15 cellular contexts compared by ENCODE assay signal in the genomic region with DNA sequence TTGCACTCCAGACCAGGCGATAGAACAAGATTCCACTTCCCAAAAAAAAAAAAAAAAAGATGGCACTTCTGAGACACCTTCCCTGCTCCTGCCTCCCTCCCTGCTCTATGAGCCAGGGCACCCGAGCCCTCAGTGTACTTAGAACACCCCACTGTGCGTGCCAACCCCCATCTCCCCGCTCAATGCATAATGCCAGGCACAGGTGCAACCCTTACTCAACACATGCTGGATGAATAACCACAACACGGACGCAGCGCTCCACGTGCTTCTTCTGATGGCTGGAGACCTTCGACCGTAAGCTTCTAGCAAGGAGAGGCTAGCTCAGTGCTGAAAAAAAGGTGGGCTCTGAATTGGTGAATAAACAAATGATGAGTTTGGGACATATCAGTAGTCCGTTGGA. TPM values are rescaled to one million over a fixed set of nuclear protein-coding genes. Genes with fewer than 3 reads are reported as not detected.
DNase-seq lines count a peak whose midpoint lies in the region; ATAC-seq and TF ChIP-seq lines count a peak whose summit lies in the region.
"Had no signal": no experiment of that assay in that cellular context is flagged by ENCODE, and none has a peak within 500 bp of the region (broad histone marks: within the 10 kb centered on the region; RNA-seq: fewer than 3 reads in every experiment).

No MANE protein-coding gene starts in this region.

- peaks cover 0 to 24% of the 10 kb centered on the region in 2 donors for H3K4me1 ChIP-seq in adrenal gland (replicated peaks in 1 of 2)
- H3K4me1 ChIP-seq in upper lobe of right lung = peaks cover 10% of the 10 kb centered on the region
- H3K4me1 ChIP-seq in esophagus squamous epithelium = peaks cover 0 to 51% (median 19%) of the 10 kb centered on the region in 3 donors
- H3K4me1 ChIP-seq: pancreas had no signal

- DNase-seq in activated naive CD8-positive, alpha-beta T cell treated with anti-CD3 and anti-CD28 coated beads, Interleukin-2, amount 50 U/mL, for 24 hours = no peak
- DNase-seq in adrenal gland = no peak
- no peak for DNase-seq in nephron progenitor cell
- DNase-seq in upper lobe of right lung = no peak
- no peak for DNase-seq in esophagus squamous epithelium (lab: John Stamatoyannopoulos, UW)
- DNase-seq in activated naive CD4-positive, alpha-beta T cell (lab: John Stamatoyannopoulos, UW) = no peak
- DNase-seq: heart left ventricle, islet precursor cell, MM.1S, NCI-H526 treated with DMSO at 0.1 percent for 48 hours, pancreas had no signal

- intact Hi-C loops in adrenal gland (cut with DNase I) = no loop called here
- intact Hi-C loops in upper lobe of right lung (cut with DNase I) = no loop called here
- intact Hi-C loops in esophagus squamous epithelium (cut with DNase I) = no loop called here

- H3K27ac ChIP-seq in adrenal gland (peak overlapping the region in 3 of 5 donors; percentile 68 to 78 (median 72)), upper lobe of right lung (peak overlapping the region; percentile 36), esophagus squamous epithelium (peak overlapping the region in 2 of 4 donors; percentile 66 to 71)
- H3K27ac ChIP-seq: SK-N-MC, thoracic aorta had no signal

- peak overlapping the region; percentile 58 for H3K27ac Mint-ChIP-seq in activated naive CD8-positive, alpha-beta T cell
- H3K27ac Mint-ChIP-seq in activated naive CD8-positive, alpha-beta T cell treated with anti-CD3 and anti-CD28 coated beads, Interleukin-2, amount 50 U/mL, for 24 hours = no peak overlapping the region
- peak overlapping the region; percentile 34 for H3K27ac Mint-ChIP-seq in nephron progenitor cell

- TF ChIP-seq CTCF in adrenal gland (IDR thresholded peaks at IDR 0.05) (no peak), nephron progenitor cell (IDR thresholded peaks at IDR 0.05) (no peak), upper lobe of right lung (IDR thresholded peaks at IDR 0.05) (no peak), esophagus squamous epithelium (IDR thresholded peaks at IDR 0.05) (no peak)

- H3K4me3 ChIP-seq in adrenal gland (no peak overlapping the region), upper lobe of right lung (no peak overlapping the region), esophagus squamous epithelium (no peak overlapping the region)
- H3K4me3 ChIP-seq: heart left ventricle, pancreas, SK-N-MC, thoracic aorta had no signal

- no peaks in the 10 kb centered on the region for H3K9me3 Mint-ChIP-seq in activated naive CD8-positive, alpha-beta T cell (ENCODE audit: low read depth)
- H3K9me3 Mint-ChIP-seq in activated naive CD8-positive, alpha-beta T cell treated with anti-CD3 and anti-CD28 coated beads, Interleukin-2, amount 50 U/mL, for 24 hours = no peaks in the 10 kb centered on the region
- peaks cover 51% of the 10 kb centered on the region for H3K9me3 Mint-ChIP-seq in nephron progenitor cell

- H3K36me3 ChIP-seq in adrenal gland (replicated peaks in 1 of 2) (no peaks in the 10 kb centered on the region), upper lobe of right lung (no peaks in the 10 kb centered on the region), esophagus squamous epithelium (peaks cover 0 to 9% (median 0%) of the 10 kb centered on the region in 3 donors)
- H3K36me3 ChIP-seq: pancreas, thoracic aorta had no signal

- peaks cover 41% of the 10 kb centered on the region for H3K4me1 Mint-ChIP-seq in activated naive CD8-positive, alpha-beta T cell (ENCODE audit: low read depth)
- H3K4me1 Mint-ChIP-seq in activated naive CD8-positive, alpha-beta T cell treated with anti-CD3 and anti-CD28 coated beads, Interleukin-2, amount 50 U/mL, for 24 hours = peaks cover 49% of the 10 kb centered on the region
- H3K4me1 Mint-ChIP-seq in nephron progenitor cell = peaks cover 39% of the 10 kb centered on the region

- H3K27me3 ChIP-seq in adrenal gland (peaks cover 5% of the 10 kb centered on the region), upper lobe of right lung (no peaks in the 10 kb centered on the region), esophagus squamous epithelium (no peaks in the 10 kb centered on the region)
- H3K27me3 ChIP-seq: pancreas had no signal

- peaks cover 2% of the 10 kb centered on the region for H3K36me3 Mint-ChIP-seq in activated naive CD8-positive, alpha-beta T cell
- H3K36me3 Mint-ChIP-seq in activated naive CD8-positive, alpha-beta T cell treated with anti-CD3 and anti-CD28 coated beads, Interleukin-2, amount 50 U/mL, for 24 hours (ENCODE audit: low read depth) = peaks cover 6% of the 10 kb centered on the region
- peaks cover 20% of the 10 kb centered on the region for H3K36me3 Mint-ChIP-seq in nephron progenitor cell (ENCODE audit: low read depth)

- WGBS in adrenal gland, 4 donors = 87 to 98% (median 89%) methylated on average over 7 to 11 of the region's 11 CpGs
- WGBS in esophagus squamous epithelium, 2 donors = 68 to 88% methylated on average over 3 to 11 of the region's 11 CpGs

- no peaks in the 10 kb centered on the region for H3K27me3 Mint-ChIP-seq in activated naive CD8-positive, alpha-beta T cell
- H3K27me3 Mint-ChIP-seq in activated naive CD8-positive, alpha-beta T cell treated with anti-CD3 and anti-CD28 coated beads, Interleukin-2, amount 50 U/mL, for 24 hours = no peaks in the 10 kb centered on the region
- no peaks in the 10 kb centered on the region for H3K27me3 Mint-ChIP-seq in nephron progenitor cell (ENCODE audit: low read depth, poor library complexity)

- TF ChIP-seq POLR2A in adrenal gland (IDR thresholded peaks at IDR 0.05) = no peak
- TF ChIP-seq POLR2A in esophagus squamous epithelium (IDR thresholded peaks at IDR 0.05) = no peak

- H3K9me3 ChIP-seq in adrenal gland (replicated peaks in 1 of 3) (no peaks in the 10 kb centered on the region), upper lobe of right lung (no peaks in the 10 kb centered on the region), esophagus squamous epithelium (no peaks in the 10 kb centered on the region)
- H3K9me3 ChIP-seq: heart left ventricle, pancreas, thoracic aorta had no signal

- no peak overlapping the region for H3K4me3 Mint-ChIP-seq in activated naive CD8-positive, alpha-beta T cell
- H3K4me3 Mint-ChIP-seq in activated naive CD8-positive, alpha-beta T cell treated with anti-CD3 and anti-CD28 coated beads, Interleukin-2, amount 50 U/mL, for 24 hours = no peak overlapping the region
- no peak overlapping the region for H3K4me3 Mint-ChIP-seq in nephron progenitor cell

- ATAC-seq in activated naive CD8-positive, alpha-beta T cell treated with anti-CD3 and anti-CD28 coated beads, Interleukin-2, amount 50 U/mL, for 24 hours = no peak
- ATAC-seq in upper lobe of right lung (no peak), GM18907 (IDR thresholded peaks at IDR 0.05; ENCODE audit: unreplicated experiment) (no peak)

RNA-seq across cellular contexts. Expression of a gene that starts 19.9 kb away (rescaled TPM):
- total RNA-seq in adrenal gland = 100 to 1,000 TPM in 4 of 8 donors, 10 to 100 TPM in 4; 79.9 to 142 (median 111) TPM
- polyA plus RNA-seq in adrenal gland = 10 to 100 TPM; 36.9 to 70.1 (median 63.4) TPM
- total RNA-seq in upper lobe of right lung = 89.4 TPM
- total RNA-seq in esophagus squamous epithelium = 100 to 1,000 TPM in 2 of 4 donors, 10 to 100 TPM in 2; 73.5 to 117 (median 96.8) TPM

RNA-seq across cellular contexts. Expression of a gene that starts 57.9 kb away (rescaled TPM):
- 10 to 100 TPM; 35.0 to 67.7 (median 60.3) TPM for total RNA-seq in adrenal gland
- polyA plus RNA-seq in adrenal gland = 10 to 100 TPM; 23.3 to 28.6 (median 24.5) TPM
- 58.6 TPM for total RNA-seq in upper lobe of right lung
- 10 to 100 TPM; 17.7 to 38.7 (median 25.4) TPM for total RNA-seq in esophagus squamous epithelium
